In genomic region chr13:42405665-42406390, GRCh38 we compare ENCODE assay signal across 8 cellular contexts.
A peak's percentile ranks its signal among the peaks of the same experiment; 100 is the strongest.
DNase-seq lines count a peak whose midpoint lies in the region; ATAC-seq, FAIRE-seq and TF ChIP-seq lines count a peak whose summit lies in the region.

No MANE protein-coding gene starts in this region.

- H3K4me1 ChIP-seq in testis, result no peaks in the 10 kb centered on the region

- no peaks in the 10 kb centered on the region for H3K27me3 Mint-ChIP-seq in stimulated activated naive CD8-positive, alpha-beta T cell treated with anti-CD3 and anti-CD28 coated beads, Interleukin-15, amount 100 ng/mL, for 72 hours

- no peaks in the 10 kb centered on the region for H3K27me3 ChIP-seq in bronchial epithelial cell (ENCODE audit: control insufficient read depth, insufficient read depth, low read length)
- no peaks in the 10 kb centered on the region for H3K27me3 ChIP-seq in testis

- H3K9me3 Mint-ChIP-seq in stimulated activated naive CD8-positive, alpha-beta T cell treated with anti-CD3 and anti-CD28 coated beads, Interleukin-15, amount 100 ng/mL, for 72 hours, result no peaks in the 10 kb centered on the region

- TF ChIP-seq CTCF in bronchial epithelial cell (IDR thresholded peaks at IDR 0.05; ENCODE audit: insufficient read depth, low read length, severe bottlenecking), result no peak
- no peak for TF ChIP-seq CTCF in testis (IDR thresholded peaks at IDR 0.05)

- H3K4me3 ChIP-seq in bronchial epithelial cell (ENCODE audit: low read depth, low read length), result no peak overlapping the region
- no peak overlapping the region for H3K4me3 ChIP-seq in testis

- peaks cover 66% of the 10 kb centered on the region for H3K4me1 Mint-ChIP-seq in stimulated activated naive CD8-positive, alpha-beta T cell treated with anti-CD3 and anti-CD28 coated beads, Interleukin-15, amount 100 ng/mL, for 72 hours

- peak; percentile 51 for DNase-seq in Daoy (ENCODE audit: low read depth)
- DNase-seq in HT1080 (ENCODE audit: low read depth), result peak; percentile 68
- DNase-seq in bronchial epithelial cell (ENCODE audit: low read depth), result peak; percentile 85
- DNase-seq in stimulated activated naive CD8-positive, alpha-beta T cell treated with anti-CD3 and anti-CD28 coated beads, Interleukin-15, amount 100 ng/mL, for 72 hours, result peak; percentile 62 to 86
- no peak for DNase-seq in dedifferentiated amniotic fluid mesenchymal stem cell (ENCODE audit: extremely low spot score)
- no peak for DNase-seq in testis
- no peak for DNase-seq in T-helper 9 cell

- no peaks in the 10 kb centered on the region for H3K9me3 ChIP-seq in testis

- peak overlapping the region; percentile 97 for H3K27ac Mint-ChIP-seq in stimulated activated naive CD8-positive, alpha-beta T cell treated with anti-CD3 and anti-CD28 coated beads, Interleukin-15, amount 100 ng/mL, for 72 hours

- intact Hi-C loops in testis (cut with DNase I; ENCODE audit: low total_unique reads), result no loop called here

- WGBS in testis, 2 donors, result 78 to 79% methylated on average over 9 of the region's 9 CpGs

- no peaks in the 10 kb centered on the region for H3K36me3 ChIP-seq in bronchial epithelial cell (ENCODE audit: control insufficient read depth, insufficient read depth, low read length)
- no peaks in the 10 kb centered on the region for H3K36me3 ChIP-seq in testis (ENCODE audit: low read depth, missing control alignments)

- no peak for TF ChIP-seq POLR2A in testis (IDR thresholded peaks at IDR 0.05)

- FAIRE-seq in bronchial epithelial cell (lab: Jason Lieb, UNC), result no peak

- ATAC-seq in GM21526 (IDR thresholded peaks at IDR 0.05; ENCODE audit: low FRiP score, unreplicated experiment), result peak; percentile 58
- ATAC-seq in stimulated activated naive CD8-positive, alpha-beta T cell treated with anti-CD3 and anti-CD28 coated beads, Interleukin-15, amount 100 ng/mL, for 72 hours, result peak; percentile 93

- no peak overlapping the region for H3K27ac ChIP-seq in testis

- H3K4me3 Mint-ChIP-seq in stimulated activated naive CD8-positive, alpha-beta T cell treated with anti-CD3 and anti-CD28 coated beads, Interleukin-15, amount 100 ng/mL, for 72 hours, result peak overlapping the region; percentile 53 to 58

Comparison
In these comparisons a context has a peak if more than half of its experiments do, and no peak if none do; other contexts are left out.
1. DNase-seq: peak in Daoy (single experiment), HT1080 (single experiment), bronchial epithelial cell (single experiment) and stimulated activated naive CD8-positive, alpha-beta T cell treated with anti-CD3 and anti-CD28 coated beads, Interleukin-15, amount 100 ng/mL, for 72 hours (2 of 2); none in dedifferentiated amniotic fluid mesenchymal stem cell (single experiment), testis (single experiment) and T-helper 9 cell (single experiment).